1 cellular context compared by ENCODE assay signal in the genomic region with DNA sequence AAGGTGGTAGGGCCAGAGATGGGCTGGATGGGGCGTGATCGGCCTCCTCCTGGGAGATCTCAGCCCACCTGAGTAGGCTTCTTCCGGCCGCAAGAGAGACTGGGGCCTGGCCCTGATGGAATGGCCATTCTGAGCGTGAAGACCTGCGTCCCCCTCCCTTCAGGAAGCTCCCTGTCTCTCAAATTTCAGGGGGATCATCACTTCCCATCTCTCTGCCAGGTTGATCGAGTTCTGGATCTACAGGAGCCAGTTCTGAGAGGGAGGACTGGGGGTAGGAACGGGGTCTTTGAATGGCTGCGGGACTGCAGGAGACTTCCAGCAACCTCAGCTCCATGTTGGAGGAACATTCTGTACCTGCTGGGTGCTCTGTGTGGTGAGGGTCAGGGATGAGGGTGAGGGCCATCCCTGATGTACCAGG.
A peak's percentile ranks its signal among the peaks of the same experiment; 100 is the strongest.
TF ChIP-seq lines count a peak whose summit lies in the region.

No MANE protein-coding gene starts in this region.

TF ChIP-seq in HepG2, 621 proteins besides CTCF, POLR2A, EP300 and RAD21 (continues in another document):
- TF ChIP-seq DBP (CRISPR knock-in tag; IDR thresholded peaks at IDR 0.05; ENCODE audit: not compliant biosample characterization), result no peak
- TF ChIP-seq ZNF777 (CRISPR knock-in tag; IDR thresholded peaks at IDR 0.05), result no peak
- TF ChIP-seq NR2F1 (CRISPR knock-in tag; IDR thresholded peaks at IDR 0.05), result no peak
- TF ChIP-seq ZBTB2 (CRISPR knock-in tag; IDR thresholded peaks at IDR 0.05; ENCODE audit: low read depth), result no peak
- TF ChIP-seq SAFB2 (CRISPR knock-in tag; IDR thresholded peaks at IDR 0.05; ENCODE audit: borderline replicate concordance, low read depth), result no peak
- TF ChIP-seq ZNF446 (CRISPR knock-in tag; IDR thresholded peaks at IDR 0.05), result no peak
- no peak for TF ChIP-seq CHD4 (IDR thresholded peaks at IDR 0.05; ENCODE audit: borderline replicate concordance, low read length)
- TF ChIP-seq ZNF354B (CRISPR knock-in tag; IDR thresholded peaks at IDR 0.05), result no peak
- no peak for TF ChIP-seq ZBTB34 (CRISPR knock-in tag; IDR thresholded peaks at IDR 0.05)
- TF ChIP-seq ZNF570 (CRISPR knock-in tag; IDR thresholded peaks at IDR 0.05; ENCODE audit: borderline replicate concordance), result no peak
- peak; percentile 34; the same call in 1 of the 2 replicates for TF ChIP-seq ZFX (CRISPR knock-in tag; IDR thresholded peaks at IDR 0.05; ENCODE audit: low read depth)
- TF ChIP-seq ZNF547 (CRISPR knock-in tag; IDR thresholded peaks at IDR 0.05), result no peak
- TF ChIP-seq XBP1 (CRISPR knock-in tag; IDR thresholded peaks at IDR 0.05), result no peak
- no peak for TF ChIP-seq ZZZ3 (CRISPR knock-in tag; IDR thresholded peaks at IDR 0.05; ENCODE audit: borderline replicate concordance)
- no peak for TF ChIP-seq KMT2A (CRISPR knock-in tag; IDR thresholded peaks at IDR 0.05)
- TF ChIP-seq STAG1 (CRISPR knock-in tag; IDR thresholded peaks at IDR 0.05), result no peak
- no peak for TF ChIP-seq ZNF317 (CRISPR knock-in tag; IDR thresholded peaks at IDR 0.05)
- no peak for TF ChIP-seq ZFP36L1 (CRISPR knock-in tag; IDR thresholded peaks at IDR 0.05)
- TF ChIP-seq ZNF850 (CRISPR knock-in tag; conservative IDR thresholded peaks at IDR 0.05), result no peak
- no peak for TF ChIP-seq KDM3A (CRISPR knock-in tag; IDR thresholded peaks at IDR 0.05; ENCODE audit: low read depth)
- peak; percentile 76 for TF ChIP-seq ZBTB38 (CRISPR knock-in tag; IDR thresholded peaks at IDR 0.05)
- TF ChIP-seq, protein P1, sequence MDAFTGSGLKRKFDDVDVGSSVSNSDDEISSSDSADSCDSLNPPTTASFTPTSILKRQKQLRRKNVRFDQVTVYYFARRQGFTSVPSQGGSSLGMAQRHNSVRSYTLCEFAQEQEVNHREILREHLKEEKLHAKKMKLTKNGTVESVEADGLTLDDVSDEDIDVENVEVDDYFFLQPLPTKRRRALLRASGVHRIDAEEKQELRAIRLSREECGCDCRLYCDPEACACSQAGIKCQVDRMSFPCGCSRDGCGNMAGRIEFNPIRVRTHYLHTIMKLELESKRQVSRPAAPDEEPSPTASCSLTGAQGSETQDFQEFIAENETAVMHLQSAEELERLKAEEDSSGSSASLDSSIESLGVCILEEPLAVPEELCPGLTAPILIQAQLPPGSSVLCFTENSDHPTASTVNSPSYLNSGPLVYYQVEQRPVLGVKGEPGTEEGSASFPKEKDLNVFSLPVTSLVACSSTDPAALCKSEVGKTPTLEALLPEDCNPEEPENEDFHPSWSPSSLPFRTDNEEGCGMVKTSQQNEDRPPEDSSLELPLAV (CRISPR knock-in tag; conservative IDR thresholded peaks at IDR 0.05; ENCODE audit: low read depth), result no peak
- no peak for TF ChIP-seq ZNF24 (IDR thresholded peaks at IDR 0.05)
- no peak for TF ChIP-seq REL (CRISPR knock-in tag; conservative IDR thresholded peaks at IDR 0.05)
- TF ChIP-seq ZNF776 (CRISPR knock-in tag; IDR thresholded peaks at IDR 0.05), result no peak; the same call in 1 of the 2 replicates
- no peak for TF ChIP-seq ATF7 (IDR thresholded peaks at IDR 0.05)
- no peak for TF ChIP-seq ATF7 (CRISPR knock-in tag; IDR thresholded peaks at IDR 0.05)
- TF ChIP-seq ZKSCAN8 (CRISPR knock-in tag; IDR thresholded peaks at IDR 0.05; ENCODE audit: borderline replicate concordance), result no peak
- TF ChIP-seq ZNF879 (CRISPR knock-in tag; IDR thresholded peaks at IDR 0.05), result no peak
- no peak for TF ChIP-seq ZNF7 (CRISPR knock-in tag; IDR thresholded peaks at IDR 0.05)
- no peak for TF ChIP-seq ZNF598 (CRISPR knock-in tag; IDR thresholded peaks at IDR 0.05; ENCODE audit: borderline replicate concordance)
- TF ChIP-seq RERE (CRISPR knock-in tag; IDR thresholded peaks at IDR 0.05; ENCODE audit: low read depth), result no peak
- TF ChIP-seq RFX1 (IDR thresholded peaks at IDR 0.05), result no peak
- TF ChIP-seq SNAPC4 (CRISPR knock-in tag; IDR thresholded peaks at IDR 0.05), result no peak
- TF ChIP-seq IRX3 (CRISPR knock-in tag; IDR thresholded peaks at IDR 0.05; ENCODE audit: borderline replicate concordance, low read depth), result no peak
- TF ChIP-seq FIP1L1 (IDR thresholded peaks at IDR 0.05; ENCODE audit: borderline replicate concordance, insufficient read depth, low read depth, low read length), result no peak
- TF ChIP-seq NR2F6 (IDR thresholded peaks at IDR 0.05), result no peak
- TF ChIP-seq NR2F6 (CRISPR knock-in tag; IDR thresholded peaks at IDR 0.05), result no peak
- no peak for TF ChIP-seq CHD2 (IDR thresholded peaks at IDR 0.05; ENCODE audit: low read depth, low read length)
- TF ChIP-seq PPARG (CRISPR knock-in tag; conservative IDR thresholded peaks at IDR 0.05), result no peak
- no peak for TF ChIP-seq RCOR2 (CRISPR knock-in tag; IDR thresholded peaks at IDR 0.05)
- TF ChIP-seq, protein P2, sequence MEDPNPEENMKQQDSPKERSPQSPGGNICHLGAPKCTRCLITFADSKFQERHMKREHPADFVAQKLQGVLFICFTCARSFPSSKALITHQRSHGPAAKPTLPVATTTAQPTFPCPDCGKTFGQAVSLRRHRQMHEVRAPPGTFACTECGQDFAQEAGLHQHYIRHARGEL (CRISPR knock-in tag; IDR thresholded peaks at IDR 0.05), result no peak
- TF ChIP-seq GFI1 (CRISPR knock-in tag; IDR thresholded peaks at IDR 0.05; ENCODE audit: borderline replicate concordance), result no peak
- TF ChIP-seq ZBTB7B (CRISPR knock-in tag; IDR thresholded peaks at IDR 0.05), result no peak; the same call in 1 of the 2 replicates
- TF ChIP-seq, protein P3, sequence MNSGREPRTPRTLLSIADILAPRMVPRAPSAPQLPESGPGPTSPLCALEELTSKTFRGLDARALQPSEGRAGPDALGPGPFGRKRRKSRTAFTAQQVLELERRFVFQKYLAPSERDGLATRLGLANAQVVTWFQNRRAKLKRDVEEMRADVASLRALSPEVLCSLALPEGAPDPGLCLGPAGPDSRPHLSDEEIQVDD (CRISPR knock-in tag; IDR thresholded peaks at IDR 0.05; ENCODE audit: borderline replicate concordance), result no peak
- no peak for TF ChIP-seq ZNF10 (CRISPR knock-in tag; IDR thresholded peaks at IDR 0.05; ENCODE audit: borderline replicate concordance, low read depth)
- no peak for TF ChIP-seq ZNF768 (CRISPR knock-in tag; IDR thresholded peaks at IDR 0.05)
